Comparison of ENCODE assay signal across 8 cellular contexts in genomic region chr3:12663311-12663935, GRCh38. TPM values are rescaled to one million over a fixed set of nuclear protein-coding genes. Genes with fewer than 3 reads are reported as not detected.
DNase-seq lines count a peak whose midpoint lies in the region; ATAC-seq and TF ChIP-seq lines count a peak whose summit lies in the region.

No MANE protein-coding gene starts in this region.

- H3K36me3 Mint-ChIP-seq in mesothelial cell of epicardium: no peaks in the 10 kb centered on the region

- peak overlapping the region; percentile 94 for H3K4me3 Mint-ChIP-seq in mesothelial cell of epicardium

- H3K4me3 ChIP-seq in WI38 (ENCODE audit: low read depth, low read length): peak overlapping the region; percentile 97
- H3K4me3 ChIP-seq in endocrine pancreas (ENCODE audit: control insufficient read depth, insufficient read depth, low read length): peak overlapping the region; percentile 85

- no peaks in the 10 kb centered on the region for H3K27me3 Mint-ChIP-seq in mesothelial cell of epicardium (ENCODE audit: low read depth)

- peak overlapping the region; percentile 96 for H3K9ac ChIP-seq in endocrine pancreas (ENCODE audit: control insufficient read depth, insufficient read depth, low read length)

- no peaks in the 10 kb centered on the region for H3K27me3 ChIP-seq in endocrine pancreas (ENCODE audit: control insufficient read depth, insufficient read depth, low read length)

- peaks cover 4% of the 10 kb centered on the region for H3K4me1 ChIP-seq in endocrine pancreas (ENCODE audit: control insufficient read depth, insufficient read depth, low read length)

- H3K4me1 Mint-ChIP-seq in mesothelial cell of epicardium: peaks cover 32% of the 10 kb centered on the region

- peak overlapping the region; percentile 100 for H3K27ac Mint-ChIP-seq in mesothelial cell of epicardium

- H3K9me3 Mint-ChIP-seq in mesothelial cell of epicardium: no peaks in the 10 kb centered on the region

- no peaks in the 10 kb centered on the region for H3K36me3 ChIP-seq in endocrine pancreas (ENCODE audit: control insufficient read depth, insufficient read depth, low read length)

- peak; percentile 71 for DNase-seq in CD1c-positive myeloid dendritic cell (ENCODE audit: extremely low spot score)
- peak in 1 of 2 experiments; percentile 39 for DNase-seq in mesothelial cell of epicardium (ENCODE audit: low spot score in 2 of 2, unreplicated experiment in 2 of 2)
- DNase-seq in stimulated activated naive CD8-positive, alpha-beta T cell treated with anti-CD3 and anti-CD28 coated beads, Interleukin-15, Interleukin-2, amounts not matched to agents 100 U/mL and 50 U/mL, for 24 hours: peak; percentile 53
- no peak for DNase-seq in GM19240 (ENCODE audit: insufficient read length, low spot score)

- peak; percentile 58 for ATAC-seq in GM19324 (IDR thresholded peaks at IDR 0.05; ENCODE audit: low FRiP score, unreplicated experiment)
- ATAC-seq in HG03432 (IDR thresholded peaks at IDR 0.05; ENCODE audit: unreplicated experiment): peak; percentile 40
- ATAC-seq in stimulated activated naive CD8-positive, alpha-beta T cell treated with anti-CD3 and anti-CD28 coated beads, Interleukin-15, Interleukin-2, amounts not matched to agents 100 U/mL and 50 U/mL, for 24 hours: peak; percentile 45

- TF ChIP-seq CTCF in WI38 (IDR thresholded peaks at IDR 0.05; ENCODE audit: low read depth, low read length): no peak
- no peak for TF ChIP-seq CTCF in mesothelial cell of epicardium (IDR thresholded peaks at IDR 0.05; ENCODE audit: unreplicated experiment)

- no peaks in the 10 kb centered on the region for H3K9me3 ChIP-seq in endocrine pancreas (ENCODE audit: control insufficient read depth, low read length)

RNA-seq across cellular contexts. Expression of gene RAF1, which starts 0.5 kb away (rescaled TPM):
- 108 to 116 TPM (median 111 TPM) in 3 replicates for total RNA-seq in mesothelial cell of epicardium
